Comparison of ENCODE assay signal across 25 cellular contexts in the genomic region with DNA sequence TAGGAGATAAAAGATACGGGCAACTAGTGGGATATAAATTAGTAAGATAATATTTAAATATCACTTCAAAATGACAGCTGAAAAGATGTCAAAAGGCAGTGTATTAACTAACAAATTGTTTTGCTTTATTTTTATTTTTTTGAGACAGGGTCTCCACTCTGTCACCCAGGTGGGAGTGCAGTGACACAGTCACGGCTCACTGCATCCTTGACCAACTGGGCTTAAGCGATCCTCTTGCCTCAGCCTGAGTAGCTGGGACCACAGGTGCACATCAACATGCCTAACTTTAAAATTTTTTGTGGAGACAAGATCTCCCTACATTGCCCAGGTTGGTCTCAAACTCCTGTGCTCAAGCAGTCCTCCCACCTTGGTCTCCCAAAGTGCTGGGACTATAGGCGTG.
"Had no signal": no experiment of that assay in that cellular context is flagged by ENCODE, and none has a peak within 500 bp of the region (broad histone marks: within the 10 kb centered on the region; RNA-seq: fewer than 3 reads in every experiment).

No MANE protein-coding gene starts in this region.

- H3K9me3 ChIP-seq: adrenal gland, body of pancreas, gastrocnemius medialis, spleen, tibial nerve had no signal

- FAIRE-seq: keratinocyte had no signal

- H3K27ac ChIP-seq: adrenal gland, body of pancreas, cardiac muscle cell, coronary artery, gastrocnemius medialis, hepatocyte, spleen, tibial nerve had no signal

- H3K27me3 ChIP-seq: adrenal gland, body of pancreas, cardiac muscle cell, gastrocnemius medialis, hepatocyte, spleen, tibial nerve had no signal

- ATAC-seq: body of pancreas; effector memory CD8-positive, alpha-beta T cell; gastrocnemius medialis; left cardiac atrium; naive thymus-derived CD4-positive, alpha-beta T cell; right cardiac atrium; WTC11 had no signal

- DNase-seq: activated CD4-positive, alpha-beta memory T cell treated with anti-CD3 and anti-CD28 coated beads, Interleukin-2, amount 10 ng/mL, durations not matched to agents 7 days and 5 days; activated CD4-positive, alpha-beta T cell treated with anti-CD3 and anti-CD28 coated beads for 1 hour; activated CD4-positive, alpha-beta T cell treated with anti-CD3 and anti-CD28 coated beads, Interleukin-2, amount 10 ng/mL, durations not matched to agents 7 days and 5 days; activated effector memory CD4-positive, alpha-beta T cell treated with Interleukin-2 at 50 U/mL for 16 hours; activated naive CD4-positive, alpha-beta T cell treated with Interleukin-2 at 50 U/mL for 16 hours; activated naive CD8-positive, alpha-beta T cell treated with anti-CD3 and anti-CD28 coated beads for 36 hours; activated T-cell treated with anti-CD3 and anti-CD28 coated beads, Interleukin-2, amount 50 U/mL, for 48 hours; adrenal gland; aorta; body of pancreas; effector memory CD8-positive, alpha-beta T cell; erythroblast; gastrocnemius medialis; left cardiac atrium; naive thymus-derived CD4-positive, alpha-beta T cell; occipital lobe; right cardiac atrium; spleen; stimulated activated naive CD4-positive, alpha-beta T cell treated with Interleukin-2 at 50 U/mL for 16 hours had no signal

- H3K36me3 ChIP-seq: adrenal gland, cardiac muscle cell, gastrocnemius medialis, tibial nerve had no signal

- H3K4me3 ChIP-seq: adrenal gland, body of pancreas, cardiac muscle cell, coronary artery, gastrocnemius medialis, hepatocyte, spleen, tibial nerve had no signal

- H3K4me2 ChIP-seq: hepatocyte had no signal

- H2AFZ ChIP-seq: hepatocyte had no signal
